In genomic region chr16:48682971-48683370, GRCh38 we compare ENCODE assay signal across 10 cellular contexts.
"Had no signal": no experiment of that assay in that cellular context is flagged by ENCODE, and none has a peak within 500 bp of the region (broad histone marks: within the 10 kb centered on the region; RNA-seq: fewer than 3 reads in every experiment).

No MANE protein-coding gene starts in this region.

- H3K4me2 ChIP-seq: GM23338 had no signal

- H3K4me1 ChIP-seq: HAP-1 had no signal

- H3K4me3 ChIP-seq: GM23248, GM23338, HAP-1 had no signal

- FAIRE-seq: H1, H54 had no signal

- H3K36me3 ChIP-seq: HAP-1 had no signal

- H3K9ac ChIP-seq: GM23248 had no signal

- DNase-seq: GM23248, GOT3, H7, H9, HCEC 1CT, HFFc6 had no signal

- H2AFZ ChIP-seq: GM23248, GM23338 had no signal

- H3K27ac ChIP-seq: GM23248 had no signal

- H3K9me3 ChIP-seq: HAP-1 had no signal
